In the genomic region with DNA sequence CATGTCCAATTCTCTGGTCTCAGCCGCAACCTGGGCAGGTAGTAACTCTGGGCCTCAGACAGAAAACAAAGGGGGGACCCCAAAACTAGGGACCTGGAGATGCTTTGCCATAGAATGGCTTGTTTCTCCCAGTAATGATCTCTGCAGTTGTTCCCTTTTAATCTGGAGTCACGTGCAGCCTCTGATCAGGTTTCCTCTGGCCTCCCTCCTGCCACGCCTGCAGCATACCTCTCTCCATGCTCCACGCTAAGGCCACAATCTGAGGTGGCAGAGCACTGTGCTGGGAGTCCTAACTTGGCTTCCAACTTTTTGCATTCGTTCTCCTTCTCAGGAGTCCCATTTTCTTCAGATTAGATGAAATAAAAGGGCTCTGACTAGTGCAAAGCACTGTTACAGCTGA, we compare ENCODE assay signal across 8 cellular contexts. TPM values are rescaled to one million over a fixed set of nuclear protein-coding genes. Genes with fewer than 3 reads are reported as not detected.
A peak's percentile ranks its signal among the peaks of the same experiment; 100 is the strongest.
DNase-seq lines count a peak whose midpoint lies in the region; FAIRE-seq and TF ChIP-seq lines count a peak whose summit lies in the region.

No MANE protein-coding gene starts in this region.

- H3K27me3 ChIP-seq in BLaER1 (no peaks in the 10 kb centered on the region), KMS-11 (ENCODE audit: insufficient read depth, low read depth) (no peaks in the 10 kb centered on the region), ascending aorta (no peaks in the 10 kb centered on the region), keratinocyte (ENCODE audit: control insufficient read depth, extremely low read depth, insufficient read depth, low read length) (no peaks in the 10 kb centered on the region), stomach smooth muscle (ENCODE audit: control insufficient read depth in 1 of 2, insufficient read depth in 2 of 2, low read length in 2 of 2) (no peaks in the 10 kb centered on the region)

- intact Hi-C loops in ascending aorta (cut with DNase I), result no loop called here

- no peak overlapping the region for H2AFZ ChIP-seq in KMS-11 (ENCODE audit: low read depth)
- no peak overlapping the region for H2AFZ ChIP-seq in keratinocyte (ENCODE audit: control insufficient read depth, low read length)

- peak overlapping the region; percentile 97; the same call in 1 of the 2 replicates for H3K27ac ChIP-seq in BLaER1
- H3K27ac ChIP-seq in KMS-11, result peak overlapping the region; percentile 64; the same call in 1 of the 2 replicates
- peak overlapping the region in 1 of 2 donors; percentile 75 for H3K27ac ChIP-seq in ascending aorta
- H3K27ac ChIP-seq in keratinocyte (ENCODE audit: control insufficient read depth, insufficient read depth, low read length), result peak overlapping the region; percentile 75
- H3K27ac ChIP-seq in stomach smooth muscle (ENCODE audit: low read length), result peak overlapping the region; percentile 24

- H3K9ac ChIP-seq in BLaER1 (peak overlapping the region; percentile 99), KMS-11 (peak overlapping the region; percentile 94), keratinocyte (ENCODE audit: control insufficient read depth, extremely low read depth, insufficient read depth, low read length) (peak overlapping the region; percentile 90), stomach smooth muscle (ENCODE audit: low read length in 2 of 2) (peak overlapping the region; percentile 73 to 77)

- no peak for TF ChIP-seq CTCF in KMS-11 (conservative IDR thresholded peaks at IDR 0.05; ENCODE audit: low read depth, low read length)
- TF ChIP-seq CTCF in ascending aorta (IDR thresholded peaks at IDR 0.05), result no peak
- TF ChIP-seq CTCF in keratinocyte (optimal IDR thresholded peaks at IDR 0.05 in 1 of 3, IDR thresholded peaks at IDR 0.05 in 1 of 3, conservative IDR thresholded peaks at IDR 0.05 in 1 of 3; ENCODE audit: extremely low read depth in 1 of 3, insufficient read depth in 2 of 3, low read length in 3 of 3), result no peak

- no peak for DNase-seq in ascending aorta (ENCODE audit: low spot score in 2 of 2)
- no peak for DNase-seq in keratinocyte (ENCODE audit: low read depth, low spot score)
- DNase-seq in SK-N-DZ (ENCODE audit: low spot score), result no peak
- no peak for DNase-seq in putamen (ENCODE audit: low spot score)
- no peak for DNase-seq in NCI-H2171 treated with DMSO at 0.1 percent for 48 hours (lab: John Stamatoyannopoulos, UW)

- H3K9me3 ChIP-seq in BLaER1 (no peaks in the 10 kb centered on the region), ascending aorta (no peaks in the 10 kb centered on the region), keratinocyte (ENCODE audit: control insufficient read depth, low read depth, low read length) (no peaks in the 10 kb centered on the region), stomach smooth muscle (ENCODE audit: control insufficient read depth in 2 of 2, low read length in 2 of 2) (no peaks in the 10 kb centered on the region)

- H3K4me3 ChIP-seq in BLaER1, result peak overlapping the region; percentile 99
- H3K4me3 ChIP-seq in KMS-11 (IDR thresholded peaks at IDR 0.05; ENCODE audit: insufficient read depth, low read depth, low read length), result no peak overlapping the region
- H3K4me3 ChIP-seq in ascending aorta, result peak overlapping the region; percentile 74 to 88
- peak overlapping the region; percentile 81 to 95 (median 82) for H3K4me3 ChIP-seq in keratinocyte (ENCODE audit: control insufficient read depth in 2 of 3, extremely low read depth in 1 of 3, insufficient read depth in 2 of 3, low read depth in 1 of 3, low read length in 3 of 3)
- H3K4me3 ChIP-seq in stomach smooth muscle (ENCODE audit: low read length in 2 of 2), result peak overlapping the region; percentile 80 to 91

- H3K4me1 ChIP-seq in BLaER1 (peaks cover 30% of the 10 kb centered on the region), KMS-11 (ENCODE audit: low read depth, poor library complexity, severe bottlenecking) (peaks cover 49% of the 10 kb centered on the region), ascending aorta (peaks cover 3 to 22% of the 10 kb centered on the region in 2 donors), keratinocyte (ENCODE audit: control insufficient read depth, extremely low read depth, insufficient read depth, low read length) (peaks cover 20% of the 10 kb centered on the region), stomach smooth muscle (ENCODE audit: control insufficient read depth, insufficient read depth, low read length) (peaks cover 28% of the 10 kb centered on the region)

- H4K20me1 ChIP-seq in BLaER1 (peaks cover 65% of the 10 kb centered on the region), KMS-11 (ENCODE audit: insufficient read depth) (peaks cover 39% of the 10 kb centered on the region), keratinocyte (ENCODE audit: control insufficient read depth, extremely low read depth, insufficient read depth, low read length) (peaks cover 55% of the 10 kb centered on the region)

- peaks cover 3% of the 10 kb centered on the region for H3K9me1 ChIP-seq in keratinocyte (ENCODE audit: control insufficient read depth, extremely low read depth, insufficient read depth, low read length)

- H3K79me2 ChIP-seq in KMS-11 (ENCODE audit: insufficient read depth, low read depth) (peaks cover 68% of the 10 kb centered on the region), keratinocyte (ENCODE audit: control insufficient read depth, insufficient read depth, low read length) (peaks cover 67% of the 10 kb centered on the region)

- H3K4me2 ChIP-seq in BLaER1 (peak overlapping the region; percentile 98), KMS-11 (peak overlapping the region; percentile 100), keratinocyte (ENCODE audit: control insufficient read depth, extremely low read depth, insufficient read depth, low read depth, low read length) (peak overlapping the region; percentile 86)

- dilution Hi-C loops in keratinocyte (cut with MboI; ENCODE audit: extremely low pct_ligation_motif_present, low sequenced_read_pairs), result no loop called here

- FAIRE-seq in keratinocyte (lab: Jason Lieb, UNC), result no peak

- peaks cover 59% of the 10 kb centered on the region for H3K36me3 ChIP-seq in BLaER1
- peaks cover 25% of the 10 kb centered on the region for H3K36me3 ChIP-seq in KMS-11 (ENCODE audit: insufficient read depth)
- peaks cover 29 to 30% of the 10 kb centered on the region in 2 donors for H3K36me3 ChIP-seq in ascending aorta
- H3K36me3 ChIP-seq in keratinocyte (ENCODE audit: control insufficient read depth in 2 of 2, extremely low read depth in 1 of 2, insufficient read depth in 2 of 2, low read length in 2 of 2), result peaks cover 31 to 52% of the 10 kb centered on the region in 2 experiments
- H3K36me3 ChIP-seq in stomach smooth muscle (ENCODE audit: control insufficient read depth in 2 of 2, insufficient read depth in 2 of 2, low read length in 2 of 2), result peaks cover 22 to 32% of the 10 kb centered on the region in 2 donors

RNA-seq across cellular contexts. Expression of a gene that starts 1.9 kb away (rescaled TPM):
- total RNA-seq in ascending aorta, result 175 TPM
- polyA plus RNA-seq in keratinocyte, result 85.2 to 135 TPM (median 94.4 TPM) in 3 replicates
- polyA plus RNA-seq in keratinocyte (2011; ENCODE audit: low read depth), result 502 TPM
- polyA plus RNA-seq in keratinocyte (2011; cell fraction: cytosol; rRNA removed), result 113 and 115 TPM in 2 replicates
- polyA plus RNA-seq in keratinocyte (2011; cell fraction: nucleus; rRNA removed), result 133 and 151 TPM in 2 replicates
- 143 and 178 TPM in 2 replicates for polyA plus RNA-seq in keratinocyte (2012; ENCODE audit: low replicate concordance)
- polyA minus RNA-seq in keratinocyte, result 156 to 181 TPM (median 176 TPM) in 3 replicates
- polyA minus RNA-seq in keratinocyte (2011; cell fraction: cytosol; rRNA and poly(A)+ RNA removed), result 251 TPM
- polyA minus RNA-seq in keratinocyte (2011; cell fraction: nucleus; rRNA and poly(A)+ RNA removed), result 75.3 and 116 TPM in 2 replicates
- polyA plus RNA-seq in SK-N-DZ (2014; cell fraction: cytosol; rRNA removed), result 77.2 and 94.8 TPM in 2 replicates
- polyA plus RNA-seq in SK-N-DZ (2014; cell fraction: nucleus; rRNA removed), result 230 and 407 TPM in 2 replicates
